In genomic region chr1:179195857-179196256, GRCh38 we compare ENCODE assay signal across 6 cellular contexts. TPM values are rescaled to one million over a fixed set of nuclear protein-coding genes. Genes with fewer than 3 reads are reported as not detected.
DNase-seq lines count a peak whose midpoint lies in the region; ATAC-seq, FAIRE-seq and TF ChIP-seq lines count a peak whose summit lies in the region.
"Not testable (repeated sequence)": the region's sequence is repeated elsewhere in the genome, so short reads cannot be mapped to it uniquely, and the experiment has no call there.

No MANE protein-coding gene starts in this region.

- CTCF ChIA-PET in Calu3 (lab: Charles Lee) (interaction anchor here (0.6 kb wide), 1 partner anchor 278 kb away, joined by 5 read pairs; no protein-coding TSS in a partner anchor), HEK293 (lab: Yijun Ruan, JAX) (interaction anchor here (0.6 kb wide), 1 partner anchor 81 kb away, joined by 3 read pairs; no protein-coding TSS in a partner anchor)
- CTCF ChIA-PET in Panc1 (lab: Charles Lee) = not testable (repeated sequence)

- H3K36me3 ChIP-seq in HEK293 (ENCODE audit: control insufficient read depth in 2 of 2, insufficient read depth in 1 of 2, low read length in 2 of 2); Panc1 (ENCODE audit: control insufficient read depth, insufficient read depth, low read length); keratinocyte (ENCODE audit: control insufficient read depth in 2 of 2, extremely low read depth in 1 of 2, insufficient read depth in 2 of 2, low read length in 2 of 2); gastrocnemius medialis: not testable (repeated sequence)

- H3K27me3 ChIP-seq in Panc1 (ENCODE audit: control insufficient read depth, insufficient read depth, low read length); keratinocyte (ENCODE audit: control insufficient read depth, extremely low read depth, insufficient read depth, low read length); gastrocnemius medialis: not testable (repeated sequence)

- POLR2A ChIA-PET in HEK293 (lab: Yijun Ruan, JAX); Panc1 (lab: Charles Lee): not testable (repeated sequence)

- BruUV-seq in Calu3 (replicated peaks; lab: Mats Ljungman, UMichigan) (TSS peak; percentile 24), Panc1 (replicated peaks; lab: Mats Ljungman, UMichigan) (TSS peak; percentile 12)

- H3K4me1 ChIP-seq in HEK293 (ENCODE audit: control insufficient read depth, insufficient read depth, low read length) (peaks cover 18% of the 10 kb centered on the region), gastrocnemius medialis (peaks cover 12 to 15% of the 10 kb centered on the region in 2 donors)
- not testable (repeated sequence) for H3K4me1 ChIP-seq in Panc1 (ENCODE audit: control insufficient read depth, insufficient read depth, low read length); keratinocyte (ENCODE audit: control insufficient read depth, extremely low read depth, insufficient read depth, low read length)

- H3K9me3 Mint-ChIP-seq in Calu3 (ENCODE audit: low read depth, unreplicated experiment); dendritic cell treated with granulocyte-macrophage colony-stimulating factor and Interleukin-4, amounts not matched to agents 40 ng/mL and 50 ng/mL, for 4 days: not testable (repeated sequence)

- dilution Hi-C loops in keratinocyte (cut with MboI; ENCODE audit: extremely low pct_ligation_motif_present, low sequenced_read_pairs) = not testable (repeated sequence)

- not testable (repeated sequence) for H3K9ac ChIP-seq in keratinocyte (ENCODE audit: control insufficient read depth, extremely low read depth, insufficient read depth, low read length)

- H3K27me3 Mint-ChIP-seq in Calu3 (ENCODE audit: unreplicated experiment); dendritic cell treated with granulocyte-macrophage colony-stimulating factor and Interleukin-4, amounts not matched to agents 40 ng/mL and 50 ng/mL, for 4 days: not testable (repeated sequence)

- H3K36me3 Mint-ChIP-seq in Calu3 (ENCODE audit: insufficient read depth, unreplicated experiment) = not testable (repeated sequence)
- peaks cover 73% of the 10 kb centered on the region for H3K36me3 Mint-ChIP-seq in dendritic cell treated with granulocyte-macrophage colony-stimulating factor and Interleukin-4, amounts not matched to agents 40 ng/mL and 50 ng/mL, for 4 days (ENCODE audit: low read depth)

- in situ Hi-C loops in Panc1 (cut with HindIII; ENCODE audit: low pct_unique_long_range_greater_than_20kb, low sequenced_read_pairs) = not testable (repeated sequence)
- in situ Hi-C loops in gastrocnemius medialis (cut with MboI; ENCODE audit: low sequenced_read_pairs in 4 of 4) = loop anchor here in 2 of 4 donors (5.0 kb wide), 2 partner anchors 74 to 119 kb away; no protein-coding TSS in a partner anchor

- H4K20me1 ChIP-seq in keratinocyte (ENCODE audit: control insufficient read depth, extremely low read depth, insufficient read depth, low read length) = not testable (repeated sequence)

- H3K4me2 ChIP-seq in keratinocyte (ENCODE audit: control insufficient read depth, extremely low read depth, insufficient read depth, low read depth, low read length) = not testable (repeated sequence)

- H2AFZ ChIP-seq in keratinocyte (ENCODE audit: control insufficient read depth, low read length) = not testable (repeated sequence)

- not testable (repeated sequence) for H3K9me3 ChIP-seq in HEK293 (ENCODE audit: control insufficient read depth, insufficient read depth, low read depth, low read length); Panc1 (ENCODE audit: control insufficient read depth, insufficient read depth, low read depth, low read length); keratinocyte (ENCODE audit: control insufficient read depth, low read depth, low read length); gastrocnemius medialis

- intact Hi-C loops in Calu3 (cut with micrococcal nuclease; ENCODE audit: unreplicated experiment) (loop anchor here (2.0 kb wide), 1 partner anchor 115 kb away; no protein-coding TSS in a partner anchor), Panc1 (cut with micrococcal nuclease; ENCODE audit: unreplicated experiment) (loop anchor here (10.0 kb wide), 1 partner anchor 111 kb away; the partner anchor contains the start of gene TOR3A)
- intact Hi-C loops in dendritic cell treated with granulocyte-macrophage colony-stimulating factor and Interleukin-4, amounts not matched to agents 40 ng/mL and 50 ng/mL, for 4 days (cut with micrococcal nuclease); gastrocnemius medialis (cut with DNase I; ENCODE audit: low total_unique reads): not testable (repeated sequence)

- not testable (repeated sequence) for ATAC-seq in Panc1
- peak; percentile 72 to 87 for ATAC-seq in gastrocnemius medialis

- TF ChIP-seq POLR2A in gastrocnemius medialis (IDR thresholded peaks at IDR 0.05) = not testable (repeated sequence)

- H3K4me1 Mint-ChIP-seq in Calu3 (ENCODE audit: low read depth, unreplicated experiment) = peaks cover 23% of the 10 kb centered on the region
- peaks cover 70% of the 10 kb centered on the region for H3K4me1 Mint-ChIP-seq in dendritic cell treated with granulocyte-macrophage colony-stimulating factor and Interleukin-4, amounts not matched to agents 40 ng/mL and 50 ng/mL, for 4 days (ENCODE audit: low read depth)

- FAIRE-seq in keratinocyte (lab: Jason Lieb, UNC) = peak; percentile 69

- DNase-seq in Calu3; Panc1 (ENCODE audit: low read depth, low spot score); keratinocyte (ENCODE audit: low read depth, low spot score): not testable (repeated sequence)
- peak; percentile 15 to 75 for DNase-seq in gastrocnemius medialis

- H3K4me3 Mint-ChIP-seq in Calu3 (ENCODE audit: low read depth, unreplicated experiment); dendritic cell treated with granulocyte-macrophage colony-stimulating factor and Interleukin-4, amounts not matched to agents 40 ng/mL and 50 ng/mL, for 4 days: not testable (repeated sequence)

- H3K27ac ChIP-seq in HEK293 (ENCODE audit: extremely low read depth, low read depth, low read length); Panc1 (ENCODE audit: low read length); keratinocyte (ENCODE audit: control insufficient read depth, insufficient read depth, low read length); gastrocnemius medialis: not testable (repeated sequence)

- peaks cover 33% of the 10 kb centered on the region for H3K79me2 ChIP-seq in keratinocyte (ENCODE audit: control insufficient read depth, insufficient read depth, low read length)

- not testable (repeated sequence) for H3K9me1 ChIP-seq in keratinocyte (ENCODE audit: control insufficient read depth, extremely low read depth, insufficient read depth, low read length)

- H3K27ac Mint-ChIP-seq in Calu3 (ENCODE audit: unreplicated experiment) = not testable (repeated sequence)
- H3K27ac Mint-ChIP-seq in dendritic cell treated with granulocyte-macrophage colony-stimulating factor and Interleukin-4, amounts not matched to agents 40 ng/mL and 50 ng/mL, for 4 days = peak overlapping the region; percentile 85

- H3K4me3 ChIP-seq in HEK293 (ENCODE audit: low read depth, low read length); Panc1 (ENCODE audit: low read depth in 2 of 2, low read length in 2 of 2); keratinocyte (ENCODE audit: control insufficient read depth in 2 of 3, extremely low read depth in 1 of 3, insufficient read depth in 2 of 3, low read depth in 1 of 3, low read length in 3 of 3); gastrocnemius medialis: not testable (repeated sequence)

- TF ChIP-seq CTCF in Calu3 (IDR thresholded peaks at IDR 0.05; ENCODE audit: unreplicated experiment); HEK293 (tag by site-specific recombination; IDR thresholded peaks at IDR 0.05); Panc1 (IDR thresholded peaks at IDR 0.05); keratinocyte (optimal IDR thresholded peaks at IDR 0.05 in 1 of 3, IDR thresholded peaks at IDR 0.05 in 1 of 3, conservative IDR thresholded peaks at IDR 0.05 in 1 of 3; ENCODE audit: extremely low read depth in 1 of 3, insufficient read depth in 2 of 3, low read length in 3 of 3); gastrocnemius medialis (IDR thresholded peaks at IDR 0.05 in 4 of 5, conservative IDR thresholded peaks at IDR 0.05 in 1 of 5): not testable (repeated sequence)

TF ChIP-seq in HEK293, 187 proteins besides CTCF, POLR2A, EP300 and RAD21:
- peak; percentile 46 for TF ChIP-seq FEZF1 (tag by site-specific recombination; IDR thresholded peaks at IDR 0.05)

RNA-seq across cellular contexts. Expression of gene ABL2, which starts 33.6 kb away (rescaled TPM):
- total RNA-seq in Calu3 (2022) (38.8 and 47.8 TPM in 2 replicates), Panc1 (2021; ENCODE audit: unreplicated experiment) (38.3 TPM), gastrocnemius medialis (1 to 10 TPM; 4.4 to 9.3 (median 5.8) TPM)
- polyA plus RNA-seq in Panc1 (2012; ENCODE audit: insufficient read length) = 7.1 TPM
- 37.6 to 52.6 TPM (median 41.8 TPM) in 3 replicates for polyA plus RNA-seq in keratinocyte
- 23.4 TPM for polyA plus RNA-seq in keratinocyte (2011; ENCODE audit: low read depth)
- polyA plus RNA-seq in keratinocyte (2011; cell fraction: cytosol; rRNA removed) = 16.7 and 26.3 TPM in 2 replicates
- 79.0 and 79.6 TPM in 2 replicates for polyA plus RNA-seq in keratinocyte (2011; cell fraction: nucleus; rRNA removed)
- 37.8 and 44.8 TPM in 2 replicates for polyA plus RNA-seq in keratinocyte (2012; ENCODE audit: low replicate concordance)
- polyA minus RNA-seq in keratinocyte = 209 to 257 TPM (median 232 TPM) in 3 replicates
- 69.4 TPM for polyA minus RNA-seq in keratinocyte (2011; cell fraction: cytosol; rRNA and poly(A)+ RNA removed)
- 325 and 529 TPM in 2 replicates for polyA minus RNA-seq in keratinocyte (2011; cell fraction: nucleus; rRNA and poly(A)+ RNA removed)
